ENCODE assay signal across 8 cellular contexts in genomic region chr4:128061566-128062536, GRCh38. TPM values are rescaled to one million over a fixed set of nuclear protein-coding genes. Genes with fewer than 3 reads are reported as not detected.
DNase-seq lines count a peak whose midpoint lies in the region; ATAC-seq lines count a peak whose summit lies in the region.

No MANE protein-coding gene starts in this region.

- CTCF ChIA-PET in activated CD4-positive, alpha-beta memory T cell treated with anti-CD3 and anti-CD28 coated beads, Interleukin-2, amount 10 ng/mL, durations not matched to agents 7 days and 5 days (lab: Charles Lee) = interaction anchor here (0.9 to 1.9 kb wide), 4 partner anchors 10 to 279 kb away, joined by 3 to 15 read pairs (median 3); partner anchors contain the start of genes ABHD18 and MFSD8

- peak; percentile 37 for ATAC-seq in GM19023 (IDR thresholded peaks at IDR 0.05; ENCODE audit: unreplicated experiment)
- ATAC-seq in HG03159 (IDR thresholded peaks at IDR 0.05; ENCODE audit: unreplicated experiment) = peak; percentile 45

- POLR2A ChIA-PET in activated CD4-positive, alpha-beta memory T cell treated with anti-CD3 and anti-CD28 coated beads, Interleukin-2, amount 10 ng/mL, durations not matched to agents 7 days and 5 days (lab: Charles Lee) = interaction anchor here (0.7 to 3.9 kb wide), 24 partner anchors 10 to 1034 kb away, joined by 3 to 73 read pairs (median 5); partner anchors contain the start of genes ABHD18, C4orf33, HSPA4L and JADE1

- H3K9me3 Mint-ChIP-seq in activated CD4-positive, alpha-beta memory T cell treated with anti-CD3 and anti-CD28 coated beads, Interleukin-2, amount 10 ng/mL, durations not matched to agents 7 days and 5 days = no peaks in the 10 kb centered on the region

- H3K4me1 Mint-ChIP-seq in activated CD4-positive, alpha-beta memory T cell treated with anti-CD3 and anti-CD28 coated beads, Interleukin-2, amount 10 ng/mL, durations not matched to agents 7 days and 5 days = peaks cover 17% of the 10 kb centered on the region

- H3K27ac Mint-ChIP-seq in activated CD4-positive, alpha-beta memory T cell treated with anti-CD3 and anti-CD28 coated beads, Interleukin-2, amount 10 ng/mL, durations not matched to agents 7 days and 5 days = peak overlapping the region; percentile 69

- DNase-seq in AML-193 (lab: John Stamatoyannopoulos, UW) (peak; percentile 12 to 17), NCI-H510A treated with DMSO at 0.1 percent for 48 hours (lab: John Stamatoyannopoulos, UW) (peak; percentile 45), ecto neural progenitor cell (ENCODE audit: low spot score) (peak; percentile 77), lung microvascular endothelial cell (ENCODE audit: low read depth in 2 of 2) (peak; percentile 53 to 63)
- peak; percentile 64 for DNase-seq in activated CD4-positive, alpha-beta memory T cell treated with anti-CD3 and anti-CD28 coated beads, Interleukin-2, amount 10 ng/mL, durations not matched to agents 7 days and 5 days
- DNase-seq in stimulated activated CD4-positive, alpha-beta T cell treated with anti-CD3 and anti-CD28 coated beads, TNF-alpha, amount 100 ng/mL, for 24 hours (ENCODE audit: low read depth in 3 of 3) = peak; percentile 27 to 63 (median 31)

- no peaks in the 10 kb centered on the region for H3K36me3 Mint-ChIP-seq in activated CD4-positive, alpha-beta memory T cell treated with anti-CD3 and anti-CD28 coated beads, Interleukin-2, amount 10 ng/mL, durations not matched to agents 7 days and 5 days (ENCODE audit: low read depth)

- H3K4me3 Mint-ChIP-seq in activated CD4-positive, alpha-beta memory T cell treated with anti-CD3 and anti-CD28 coated beads, Interleukin-2, amount 10 ng/mL, durations not matched to agents 7 days and 5 days = peak overlapping the region; percentile 83

- H3K27me3 Mint-ChIP-seq in activated CD4-positive, alpha-beta memory T cell treated with anti-CD3 and anti-CD28 coated beads, Interleukin-2, amount 10 ng/mL, durations not matched to agents 7 days and 5 days = peaks cover under 1% of the 10 kb centered on the region

RNA-seq across cellular contexts. Expression of gene LARP1B, which starts 0.7 kb away (rescaled TPM):
- 10 to 100 TPM; 13.8 to 14.0 TPM for total RNA-seq in activated CD4-positive, alpha-beta memory T cell treated with anti-CD3 and anti-CD28 coated beads, Interleukin-2, amount 10 ng/mL, durations not matched to agents 7 days and 5 days
- total RNA-seq in lung microvascular endothelial cell = 8.5 and 13.5 TPM in 2 replicates

Comparison
In these comparisons a context has a peak if more than half of its experiments do, and no peak if none do; other contexts are left out.
1. Peak in every context shown above with its lines: DNase-seq and ATAC-seq.
2. DNase-seq: peak in every context shown above with its lines; median percentile 77 in ecto neural progenitor cell; 64 in activated CD4-positive, alpha-beta memory T cell treated with anti-CD3 and anti-CD28 coated beads, Interleukin-2, amount 10 ng/mL, durations not matched to agents 7 days and 5 days; 58 in lung microvascular endothelial cell; 45 in NCI-H510A treated with DMSO at 0.1 percent for 48 hours; 31 in stimulated activated CD4-positive, alpha-beta T cell treated with anti-CD3 and anti-CD28 coated beads, TNF-alpha, amount 100 ng/mL, for 24 hours; 14 in AML-193.